ENCODE assay signal across 8 cellular contexts in the genomic region with DNA sequence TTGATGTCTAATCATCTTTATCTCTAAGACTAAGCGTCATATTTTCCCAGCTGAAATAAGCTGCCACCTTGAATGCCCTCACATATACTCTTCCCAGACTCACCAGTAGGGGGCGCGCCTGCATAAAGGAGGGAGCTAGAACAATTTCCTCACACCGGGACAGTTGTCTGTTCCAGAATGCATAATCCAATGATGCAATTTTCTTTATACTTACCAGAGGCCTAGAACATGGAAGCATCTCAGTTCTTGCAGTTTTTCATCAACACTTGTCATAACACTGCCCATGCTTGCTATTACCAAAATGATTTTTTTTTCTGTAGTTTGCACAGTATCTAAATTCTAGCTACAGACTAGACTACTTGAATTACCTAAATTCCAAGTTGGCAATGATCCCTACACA.
DNase-seq lines count a peak whose midpoint lies in the region; TF ChIP-seq lines count a peak whose summit lies in the region.

No MANE protein-coding gene starts in this region.

- no peaks in the 10 kb centered on the region for H3K27me3 Mint-ChIP-seq in activated T-helper 1 cell treated with anti-CD3 and anti-CD28 coated beads, Interleukin-12 subunit alpha, Interleukin-12 subunit beta, Interleukin-2, Interleukin-4 antibody, amounts not matched to agents 30 ng/mL and 10 ng/mL and 1 ng/mL, durations not matched to agents 14 hours and 24 hours and 36 hours (ENCODE audit: insufficient read depth)

- 2% methylated on average over 4 of the region's 4 CpGs for WGBS in suprapubic skin

- no peak overlapping the region for H3K4me3 Mint-ChIP-seq in activated T-helper 1 cell treated with anti-CD3 and anti-CD28 coated beads, Interleukin-12 subunit alpha, Interleukin-12 subunit beta, Interleukin-2, Interleukin-4 antibody, amounts not matched to agents 30 ng/mL and 10 ng/mL and 1 ng/mL, durations not matched to agents 14 hours and 24 hours and 36 hours

- H3K4me1 ChIP-seq in BE2C = peaks cover 10% of the 10 kb centered on the region
- H3K4me1 ChIP-seq in Peyer's patch = no peaks in the 10 kb centered on the region
- peaks cover 4% of the 10 kb centered on the region for H3K4me1 ChIP-seq in suprapubic skin

- no peaks in the 10 kb centered on the region for H3K4me1 Mint-ChIP-seq in activated T-helper 1 cell treated with anti-CD3 and anti-CD28 coated beads, Interleukin-12 subunit alpha, Interleukin-12 subunit beta, Interleukin-2, Interleukin-4 antibody, amounts not matched to agents 30 ng/mL and 10 ng/mL and 1 ng/mL, durations not matched to agents 14 hours and 24 hours and 36 hours (ENCODE audit: low read depth)

- DNase-seq in BE2C (peak; percentile 85), GM19240 (ENCODE audit: insufficient read length, low spot score) (peak; percentile 18), KBM-7 (peak; percentile 71), Peyer's patch (peak; percentile 59 to 90 (median 87)), fibroblast of the conjunctiva (ENCODE audit: low read depth) (peak; percentile 86), nucleus accumbens (lab: John Stamatoyannopoulos, UW) (peak in 49 of 56 donors; percentile 2 to 86 (median 40)), suprapubic skin (ENCODE audit: low spot score in 2 of 2) (peak; percentile 83 to 89)
- peak; percentile 49 for DNase-seq in activated T-helper 1 cell treated with anti-CD3 and anti-CD28 coated beads, Interleukin-12 subunit alpha, Interleukin-12 subunit beta, Interleukin-2, Interleukin-4 antibody, amounts not matched to agents 30 ng/mL and 10 ng/mL and 1 ng/mL, durations not matched to agents 14 hours and 24 hours and 36 hours (ENCODE audit: low spot score)

- H3K9me3 Mint-ChIP-seq in activated T-helper 1 cell treated with anti-CD3 and anti-CD28 coated beads, Interleukin-12 subunit alpha, Interleukin-12 subunit beta, Interleukin-2, Interleukin-4 antibody, amounts not matched to agents 30 ng/mL and 10 ng/mL and 1 ng/mL, durations not matched to agents 14 hours and 24 hours and 36 hours = no peaks in the 10 kb centered on the region

- TF ChIP-seq CTCF in BE2C (IDR thresholded peaks at IDR 0.05; ENCODE audit: low read depth, low read length) = peak; percentile 96
- TF ChIP-seq CTCF in Peyer's patch (IDR thresholded peaks at IDR 0.05) = peak; percentile 21 to 97 (median 90)
- peak; percentile 72 to 77 for TF ChIP-seq CTCF in suprapubic skin (IDR thresholded peaks at IDR 0.05)

- in situ Hi-C loops in KBM-7 (cut with MboI; ENCODE audit: low pct_unique_long_range_greater_than_20kb, low sequenced_read_pairs) = no loop called here

- H3K27me3 ChIP-seq in BE2C = no peaks in the 10 kb centered on the region
- no peaks in the 10 kb centered on the region for H3K27me3 ChIP-seq in Peyer's patch
- no peaks in the 10 kb centered on the region for H3K27me3 ChIP-seq in suprapubic skin

- H3K9me3 ChIP-seq in BE2C (no peaks in the 10 kb centered on the region), Peyer's patch (no peaks in the 10 kb centered on the region), suprapubic skin (no peaks in the 10 kb centered on the region)

- TF ChIP-seq POLR2A in Peyer's patch (IDR thresholded peaks at IDR 0.05) (no peak), suprapubic skin (IDR thresholded peaks at IDR 0.05) (no peak)

- H3K27ac ChIP-seq in Peyer's patch = no peak overlapping the region
- no peak overlapping the region for H3K27ac ChIP-seq in suprapubic skin

- H3K36me3 ChIP-seq in BE2C (peaks cover 40% of the 10 kb centered on the region), Peyer's patch (no peaks in the 10 kb centered on the region), suprapubic skin (no peaks in the 10 kb centered on the region)

- intact Hi-C loops in activated T-helper 1 cell treated with anti-CD3 and anti-CD28 coated beads, Interleukin-12 subunit alpha, Interleukin-12 subunit beta, Interleukin-2, Interleukin-4 antibody, amounts not matched to agents 30 ng/mL and 10 ng/mL and 1 ng/mL, durations not matched to agents 14 hours and 24 hours and 36 hours (cut with micrococcal nuclease) = loop anchor here (1.0 to 2.0 kb wide), 3 partner anchors 210 to 578 kb away; no protein-coding TSS in a partner anchor

- no peak overlapping the region for H3K4me3 ChIP-seq in BE2C (ENCODE audit: low read depth, low read length)
- no peak overlapping the region for H3K4me3 ChIP-seq in Peyer's patch
- no peak overlapping the region for H3K4me3 ChIP-seq in suprapubic skin

- no peak for TF ChIP-seq EP300 in suprapubic skin (IDR thresholded peaks at IDR 0.05)

- no peaks in the 10 kb centered on the region for H3K36me3 Mint-ChIP-seq in activated T-helper 1 cell treated with anti-CD3 and anti-CD28 coated beads, Interleukin-12 subunit alpha, Interleukin-12 subunit beta, Interleukin-2, Interleukin-4 antibody, amounts not matched to agents 30 ng/mL and 10 ng/mL and 1 ng/mL, durations not matched to agents 14 hours and 24 hours and 36 hours (ENCODE audit: low read depth)

- no peak overlapping the region for H3K27ac Mint-ChIP-seq in activated T-helper 1 cell treated with anti-CD3 and anti-CD28 coated beads, Interleukin-12 subunit alpha, Interleukin-12 subunit beta, Interleukin-2, Interleukin-4 antibody, amounts not matched to agents 30 ng/mL and 10 ng/mL and 1 ng/mL, durations not matched to agents 14 hours and 24 hours and 36 hours

Comparison
In these comparisons a context has a peak if more than half of its experiments do, and no peak if none do; other contexts are left out.
1. DNase-seq: peak in every context shown above with its lines; median percentile 87 in Peyer's patch; 86 in fibroblast of the conjunctiva; 86 in suprapubic skin; 85 in BE2C; 71 in KBM-7; 49 in activated T-helper 1 cell treated with anti-CD3 and anti-CD28 coated beads, Interleukin-12 subunit alpha, Interleukin-12 subunit beta, Interleukin-2, Interleukin-4 antibody, amounts not matched to agents 30 ng/mL and 10 ng/mL and 1 ng/mL, durations not matched to agents 14 hours and 24 hours and 36 hours; 40 in nucleus accumbens; 18 in GM19240.